Comparison of ENCODE assay signal across 18 cellular contexts in the genomic region with DNA sequence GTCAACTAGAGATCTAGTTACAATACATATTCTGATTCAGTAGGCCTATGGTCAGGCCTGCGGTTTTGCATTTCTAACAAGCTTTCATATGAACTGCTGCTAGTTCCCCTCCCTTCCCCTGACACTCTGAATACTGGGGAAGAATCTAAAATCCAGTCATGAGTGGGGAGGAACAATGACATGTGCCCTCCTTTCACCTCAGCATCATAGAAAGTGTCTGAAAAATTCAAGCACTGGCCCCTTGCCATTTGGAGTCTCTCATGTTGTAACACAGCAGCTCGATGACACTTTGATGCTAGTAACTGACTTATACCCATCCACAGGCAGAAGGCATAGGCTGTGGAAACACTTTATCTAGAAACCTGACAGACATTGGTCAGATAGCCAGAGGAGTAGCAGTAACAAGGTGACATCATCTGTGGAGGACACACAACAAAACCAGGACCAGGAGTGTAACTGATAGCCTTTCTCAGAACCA.
DNase-seq lines count a peak whose midpoint lies in the region; ATAC-seq, FAIRE-seq and TF ChIP-seq lines count a peak whose summit lies in the region.
"Had no signal": no experiment of that assay in that cellular context is flagged by ENCODE, and none has a peak within 500 bp of the region (broad histone marks: within the 10 kb centered on the region; RNA-seq: fewer than 3 reads in every experiment).

No MANE protein-coding gene starts in this region.

- H3K27me3 Mint-ChIP-seq in stimulated activated memory B cell treated with anti-CD40 and anti-IgM and Interleukin-4, amounts not matched to agents 10 μg/mL and 1 μg/mL and 100 μg/mL, for 72 hours, result peaks cover 35% of the 10 kb centered on the region
- H3K27me3 Mint-ChIP-seq: brain; CD8-positive, alpha-beta memory T cell had no signal

- no peaks in the 10 kb centered on the region for H3K9me3 ChIP-seq in heart left ventricle
- no peaks in the 10 kb centered on the region for H3K9me3 ChIP-seq in left ventricle myocardium inferior (replicated peaks)
- H3K9me3 ChIP-seq: mucosa of descending colon had no signal

- no peaks in the 10 kb centered on the region for H3K27me3 ChIP-seq in heart left ventricle
- H3K27me3 ChIP-seq in left ventricle myocardium inferior (ENCODE audit: low read depth), result no peaks in the 10 kb centered on the region

- H3K4me1 Mint-ChIP-seq in stimulated activated memory B cell treated with anti-CD40 and anti-IgM and Interleukin-4, amounts not matched to agents 10 μg/mL and 1 μg/mL and 100 μg/mL, for 72 hours, result no peaks in the 10 kb centered on the region
- H3K4me1 Mint-ChIP-seq: CD8-positive, alpha-beta memory T cell had no signal

- no peak overlapping the region for H3K27ac Mint-ChIP-seq in stimulated activated memory B cell treated with anti-CD40 and anti-IgM and Interleukin-4, amounts not matched to agents 10 μg/mL and 1 μg/mL and 100 μg/mL, for 72 hours
- H3K27ac Mint-ChIP-seq: activated CD4-positive, alpha-beta T cell treated with anti-CD3 and anti-CD28 coated beads, Interleukin-2, amount 10 ng/mL, durations not matched to agents 24 days and 14 days; CD8-positive, alpha-beta memory T cell had no signal

- H3K9me3 Mint-ChIP-seq in stimulated activated memory B cell treated with anti-CD40 and anti-IgM and Interleukin-4, amounts not matched to agents 10 μg/mL and 1 μg/mL and 100 μg/mL, for 72 hours, result no peaks in the 10 kb centered on the region

- H3K36me3 Mint-ChIP-seq in stimulated activated memory B cell treated with anti-CD40 and anti-IgM and Interleukin-4, amounts not matched to agents 10 μg/mL and 1 μg/mL and 100 μg/mL, for 72 hours, result no peaks in the 10 kb centered on the region
- H3K36me3 Mint-ChIP-seq: brain; CD8-positive, alpha-beta memory T cell had no signal

- H3K4me3 ChIP-seq in heart left ventricle (no peak overlapping the region), left ventricle myocardium inferior (no peak overlapping the region)
- H3K4me3 ChIP-seq: mucosa of descending colon, PC-9 had no signal

- H3K4me1 ChIP-seq in heart left ventricle (peaks cover 0 to 6% (median 0%) of the 10 kb centered on the region in 12 donors), left ventricle myocardium inferior (no peaks in the 10 kb centered on the region)

- H3K36me3 ChIP-seq in heart left ventricle, result no peaks in the 10 kb centered on the region
- H3K36me3 ChIP-seq in left ventricle myocardium inferior, result no peaks in the 10 kb centered on the region

- TF ChIP-seq CTCF in heart left ventricle (IDR thresholded peaks at IDR 0.05) (no peak), left ventricle myocardium inferior (IDR thresholded peaks at IDR 0.05; ENCODE audit: borderline replicate concordance) (no peak)

- no peak overlapping the region for H3K27ac ChIP-seq in heart left ventricle
- H3K27ac ChIP-seq in left ventricle myocardium inferior (replicated peaks), result no peak overlapping the region
- H3K27ac ChIP-seq: PC-9 had no signal

- WGBS in heart left ventricle, 4 donors, result 40 to 47% (median 43%) methylated on average over 2 of the region's 2 CpGs

- DNase-seq in heart left ventricle, result no peak
- no peak for DNase-seq in left ventricle myocardium inferior
- DNase-seq in amniotic epithelial cell (ENCODE audit: low read depth), result peak; percentile 58
- DNase-seq in left cardiac atrium, result peak; percentile 28
- no peak for DNase-seq in CD1c-positive myeloid dendritic cell (ENCODE audit: extremely low spot score)
- DNase-seq in UCSD-AML1 (lab: John Stamatoyannopoulos, UW; ENCODE audit: unreplicated experiment), result no peak
- no peak for DNase-seq in H54 (ENCODE audit: insufficient read length, low spot score)
- DNase-seq: activated CD4-positive, alpha-beta T cell treated with anti-CD3 and anti-CD28 coated beads, Interleukin-2, amount 10 ng/mL, durations not matched to agents 24 days and 14 days; CD8-positive, alpha-beta memory T cell; hippocampal formation; mucosa of descending colon; NCI-H187 treated with DMSO at 0.1 percent for 48 hours; NCI-H524; nucleus accumbens; stimulated activated CD4-positive, alpha-beta T cell treated with anti-CD3 and anti-CD28 coated beads, Interleukin-4, amount 100 ng/mL, for 1 hour had no signal

- intact Hi-C loops in heart left ventricle (cut with DNase I) (no loop called here), left ventricle myocardium inferior (cut with micrococcal nuclease) (no loop called here), left cardiac atrium (cut with DNase I) (loop anchor here in 1 of 2 donors (5.0 to 10.0 kb wide), 2 partner anchors 161 to 218 kb away; a partner anchor contains a TSS)

- H3K4me3 Mint-ChIP-seq in stimulated activated memory B cell treated with anti-CD40 and anti-IgM and Interleukin-4, amounts not matched to agents 10 μg/mL and 1 μg/mL and 100 μg/mL, for 72 hours, result no peak overlapping the region
- H3K4me3 Mint-ChIP-seq: activated CD4-positive, alpha-beta T cell treated with anti-CD3 and anti-CD28 coated beads, Interleukin-2, amount 10 ng/mL, durations not matched to agents 24 days and 14 days; brain; CD8-positive, alpha-beta memory T cell had no signal

- TF ChIP-seq POLR2A in heart left ventricle (IDR thresholded peaks at IDR 0.05) (no peak), H54 (IDR thresholded peaks at IDR 0.05; ENCODE audit: low read depth, low read length) (no peak)

- ATAC-seq in heart left ventricle (peak in 3 of 4 donors; percentile 26 to 74 (median 26)), left cardiac atrium (peak; percentile 86 to 90)
- no peak for ATAC-seq in stimulated activated memory B cell treated with anti-CD40 and anti-IgM and Interleukin-4, amounts not matched to agents 10 μg/mL and 1 μg/mL and 100 μg/mL, for 72 hours
- ATAC-seq: mucosa of descending colon had no signal

- FAIRE-seq in H54 (lab: Jason Lieb, UNC), result no peak

Comparison
In these comparisons a context has a peak if more than half of its experiments do, and no peak if none do; other contexts are left out.
1. DNase-seq: peak in amniotic epithelial cell (single experiment) and left cardiac atrium (single experiment); none in heart left ventricle (0 of 5), left ventricle myocardium inferior (single experiment), CD1c-positive myeloid dendritic cell (single experiment), UCSD-AML1 (single experiment) and H54 (single experiment).